ENCODE assay signal across 11 cellular contexts in the genomic region with DNA sequence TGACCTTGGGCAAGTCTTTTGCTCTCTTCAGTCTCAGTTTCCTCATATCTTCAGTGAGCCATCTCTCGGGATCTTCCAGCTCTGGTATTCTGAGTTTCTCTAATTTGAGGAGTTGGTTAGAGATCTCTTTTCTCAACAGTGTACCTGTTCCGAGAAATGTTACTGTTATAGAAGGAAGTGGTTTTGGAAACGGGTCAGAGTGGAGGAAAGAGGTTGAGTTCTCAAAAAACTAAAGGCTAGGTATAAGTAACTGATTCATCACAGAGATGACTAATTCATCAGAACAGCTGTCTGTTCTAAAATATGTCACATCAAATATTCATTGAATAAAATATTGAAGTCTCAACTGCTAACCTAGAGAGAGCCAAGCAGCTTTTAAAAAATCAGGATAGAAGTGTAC.
A peak's percentile ranks its signal among the peaks of the same experiment; 100 is the strongest.
DNase-seq lines count a peak whose midpoint lies in the region; ATAC-seq, FAIRE-seq and TF ChIP-seq lines count a peak whose summit lies in the region.
"Had no signal": no experiment of that assay in that cellular context is flagged by ENCODE, and none has a peak within 500 bp of the region (broad histone marks: within the 10 kb centered on the region; RNA-seq: fewer than 3 reads in every experiment).

No MANE protein-coding gene starts in this region.

- H3K27me3 Mint-ChIP-seq in astrocyte (ENCODE audit: low read depth, unreplicated experiment) = no peaks in the 10 kb centered on the region

- no peak for TF ChIP-seq CTCF in astrocyte (IDR thresholded peaks at IDR 0.05; ENCODE audit: insufficient read depth, low read depth, low read length)

- H3K79me2 ChIP-seq in astrocyte (ENCODE audit: insufficient read depth, low read length) = peaks cover 2% of the 10 kb centered on the region

- no peaks in the 10 kb centered on the region for H3K27me3 ChIP-seq in BLaER1
- H3K27me3 ChIP-seq in astrocyte (ENCODE audit: insufficient read depth, low read length) = no peaks in the 10 kb centered on the region

- H3K4me1 ChIP-seq in BLaER1 = peaks cover 28% of the 10 kb centered on the region
- H3K4me1 ChIP-seq in astrocyte (ENCODE audit: insufficient read depth, low read length) = peaks cover 10% of the 10 kb centered on the region

- peak overlapping the region; percentile 30; the same call in 1 of the 2 replicates for H3K4me2 ChIP-seq in BLaER1
- H3K4me2 ChIP-seq in astrocyte (ENCODE audit: low read length) = peak overlapping the region; percentile 50

- H3K4me3 ChIP-seq in BLaER1 (no peak overlapping the region), astrocyte (ENCODE audit: insufficient read depth, low read depth, low read length) (no peak overlapping the region)

- H4K20me1 ChIP-seq in BLaER1 = no peaks in the 10 kb centered on the region
- H4K20me1 ChIP-seq in astrocyte (ENCODE audit: insufficient read depth, low read length) = peaks cover 6% of the 10 kb centered on the region

- peak overlapping the region; percentile 93 for H3K27ac Mint-ChIP-seq in astrocyte (ENCODE audit: unreplicated experiment)
- H3K27ac Mint-ChIP-seq: dendritic cell treated with granulocyte-macrophage colony-stimulating factor and Interleukin-4, amounts not matched to agents 40 ng/mL and 50 ng/mL, for 4 days had no signal

- H3K36me3 ChIP-seq in BLaER1 (no peaks in the 10 kb centered on the region), astrocyte (ENCODE audit: insufficient read depth, low read length) (peaks cover 2% of the 10 kb centered on the region)

- DNase-seq in astrocyte (ENCODE audit: low read depth) = no peak
- no peak for DNase-seq in NCI-H1105 treated with DMSO at 0.1 percent for 48 hours (lab: John Stamatoyannopoulos, UW)
- no peak for DNase-seq in SK-N-DZ (ENCODE audit: low spot score)
- DNase-seq: activated CD4-positive, CD25-positive, alpha-beta regulatory T cell; stimulated activated naive CD4-positive, alpha-beta T cell had no signal

- FAIRE-seq in astrocyte (lab: Jason Lieb, UNC) = no peak

- H3K4me1 Mint-ChIP-seq in astrocyte (ENCODE audit: low read depth, unreplicated experiment) = peaks cover 16% of the 10 kb centered on the region

- peaks cover 14% of the 10 kb centered on the region for H3K36me3 Mint-ChIP-seq in astrocyte (ENCODE audit: low read depth, unreplicated experiment)

- H3K9ac ChIP-seq in BLaER1 (no peak overlapping the region), astrocyte (ENCODE audit: low read length) (peak overlapping the region; percentile 38)

- peak; percentile 80 for ATAC-seq in GM19043 (IDR thresholded peaks at IDR 0.05; ENCODE audit: low read depth, unreplicated experiment)
- ATAC-seq in HG03521 (IDR thresholded peaks at IDR 0.05; ENCODE audit: unreplicated experiment) = peak; percentile 61
- no peak for ATAC-seq in GM21528 (IDR thresholded peaks at IDR 0.05; ENCODE audit: low FRiP score, unreplicated experiment)
- ATAC-seq in HG02642 (IDR thresholded peaks at IDR 0.05; ENCODE audit: poor library complexity, unreplicated experiment) = no peak

- no peak overlapping the region for H3K4me3 Mint-ChIP-seq in astrocyte (ENCODE audit: unreplicated experiment)
- H3K4me3 Mint-ChIP-seq: dendritic cell treated with granulocyte-macrophage colony-stimulating factor and Interleukin-4, amounts not matched to agents 40 ng/mL and 50 ng/mL, for 4 days had no signal

- no peak overlapping the region for H2AFZ ChIP-seq in astrocyte (ENCODE audit: low read depth, low read length)

- H3K9me3 ChIP-seq in BLaER1 = no peaks in the 10 kb centered on the region
- H3K9me3 ChIP-seq in astrocyte (ENCODE audit: insufficient read depth, low read depth, low read length) = no peaks in the 10 kb centered on the region

- H3K27ac ChIP-seq in BLaER1 (no peak overlapping the region), astrocyte (ENCODE audit: low read depth, low read length) (peak overlapping the region; percentile 70)

- no peaks in the 10 kb centered on the region for H3K9me3 Mint-ChIP-seq in astrocyte (ENCODE audit: unreplicated experiment)
- H3K9me3 Mint-ChIP-seq: dendritic cell treated with granulocyte-macrophage colony-stimulating factor and Interleukin-4, amounts not matched to agents 40 ng/mL and 50 ng/mL, for 4 days had no signal

Comparison
In these comparisons a context has a peak if more than half of its experiments do, and no peak if none do; other contexts are left out.
1. ATAC-seq: peak in GM19043 (single experiment) and HG03521 (single experiment); none in GM21528 (single experiment) and HG02642 (single experiment).